8 cellular contexts compared by ENCODE assay signal in the genomic region with DNA sequence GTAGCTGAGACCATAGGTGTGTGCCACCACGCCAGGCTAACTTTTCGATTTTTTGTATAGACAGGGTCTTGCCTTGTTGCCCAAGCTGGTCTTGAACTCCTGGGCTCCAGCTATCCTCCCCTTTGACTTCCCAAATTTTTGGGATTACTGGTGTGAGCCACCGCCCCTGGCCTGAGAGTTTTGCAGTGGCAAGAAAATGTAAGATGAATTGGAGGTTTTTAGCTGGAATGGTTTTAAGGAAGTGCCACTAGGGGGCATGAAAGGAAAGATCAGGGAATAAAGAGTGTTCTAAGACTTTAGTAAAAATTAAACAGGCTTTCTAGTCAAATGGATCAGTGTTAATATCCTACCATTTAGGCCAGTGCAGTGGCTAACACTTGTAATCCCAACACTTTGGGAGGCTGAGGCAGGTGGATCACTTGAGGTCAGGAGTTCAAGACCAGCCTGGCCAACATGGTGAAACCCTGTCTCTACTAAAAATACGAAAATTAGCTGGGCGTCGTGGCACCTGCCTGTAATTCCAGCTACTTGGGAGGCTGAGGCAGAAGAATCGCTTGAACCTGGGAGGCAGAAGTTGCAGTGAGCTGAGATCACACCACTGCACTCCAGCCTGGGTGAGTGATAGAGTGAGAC. TPM values are rescaled to one million over a fixed set of nuclear protein-coding genes. Genes with fewer than 3 reads are reported as not detected.
DNase-seq lines count a peak whose midpoint lies in the region; ATAC-seq, FAIRE-seq and TF ChIP-seq lines count a peak whose summit lies in the region.
"Not testable (repeated sequence)": the region's sequence is repeated elsewhere in the genome, so short reads cannot be mapped to it uniquely, and the experiment has no call there.

No MANE protein-coding gene starts in this region.

- H3K9ac ChIP-seq in K562 (ENCODE audit: insufficient read depth in 1 of 2, low read depth in 2 of 2, low read length in 2 of 2), result not testable (repeated sequence)

- WGBS in K562 (ENCODE audit: insufficient coverage, low coverage, missing lambda C conversion rate), result 8% methylated on average over 7 of the region's 7 CpGs

- in situ Hi-C loops in SK-MEL-5 (cut with HindIII; ENCODE audit: low pct_unique_long_range_greater_than_20kb, low sequenced_read_pairs); K562 (cut with MboI): not testable (repeated sequence)

- POLR2A ChIA-PET in K562 (lab: Yijun Ruan, JAX), result interaction anchor here (0.7 kb wide), 1 partner anchor 1256 kb away, joined by 3 read pairs; no protein-coding TSS in a partner anchor

- H2AFZ ChIP-seq in K562 (ENCODE audit: low read depth, low read length), result 0 out of 2 replicates have a peak overlapping the region, but pooled peaks have one; percentile 55

- H4K20me1 ChIP-seq in K562 (replicated peaks; ENCODE audit: control insufficient read depth, insufficient read depth, low read length), result not testable (repeated sequence)

- TF ChIP-seq CTCF in C4-2B (conservative IDR thresholded peaks at IDR 0.05) (peak; percentile 77), GM12875 (IDR thresholded peaks at IDR 0.05; ENCODE audit: borderline replicate concordance, insufficient read depth, low read depth, low read length) (peak; percentile 44; the same call in 1 of the 2 replicates), K562 (IDR thresholded peaks at IDR 0.05 in 2 of 3, conservative IDR thresholded peaks at IDR 0.05 in 1 of 3; ENCODE audit: insufficient read depth in 2 of 3, low read depth in 1 of 3, low read length in 3 of 3) (peak; percentile 16 to 58 (median 53); a peak in 5 of 6 replicates)

- peak; percentile 70 for ATAC-seq in K562

- not testable (repeated sequence) for FAIRE-seq in K562 (lab: Jason Lieb, UNC)

- peak in 1 of 2 experiments; percentile 45; a peak in 2 of 4 replicates for TF ChIP-seq RAD21 in K562 (CRISPR knock-in tag; conservative IDR thresholded peaks at IDR 0.05 in 1 of 2, IDR thresholded peaks at IDR 0.05 in 1 of 2)

- H3K9me3 ChIP-seq in K562 (replicated peaks; ENCODE audit: control insufficient read depth, insufficient read depth, low read depth, low read length), result not testable (repeated sequence)

- not testable (repeated sequence) for H3K79me2 ChIP-seq in K562 (ENCODE audit: control insufficient read depth, insufficient read depth, low read length)

- not testable (repeated sequence) for H3K4me2 ChIP-seq in K562 (ENCODE audit: insufficient read depth, low read length)

- not testable (repeated sequence) for H3K9me1 ChIP-seq in K562 (ENCODE audit: control insufficient read depth, insufficient read depth, low read length)

- CTCF ChIA-PET in K562 (lab: Yijun Ruan, JAX; ENCODE audit: low intra/inter-chr PET ratio), result interaction anchor here (0.7 kb wide), 1 partner anchor 146 kb away, joined by 6 read pairs; no protein-coding TSS in a partner anchor

- H3K4me3 ChIP-seq in GM12875 (ENCODE audit: low read depth, low read length); K562: not testable (repeated sequence)

- H3K4me1 ChIP-seq in K562 (replicated peaks in 1 of 2; ENCODE audit: control insufficient read depth in 2 of 2, insufficient read depth in 2 of 2, low read length in 2 of 2), result not testable (repeated sequence)

- intact Hi-C loops in K562 (cut with micrococcal nuclease), result not testable (repeated sequence)

- TF ChIP-seq EP300 in K562 (IDR thresholded peaks at IDR 0.05; ENCODE audit: low read length), result not testable (repeated sequence)

- BruUV-seq in K562 (replicated peaks; lab: Mats Ljungman, UMichigan), result not testable (repeated sequence)

- not testable (repeated sequence) for H3K36me3 ChIP-seq in K562 (ENCODE audit: control insufficient read depth, insufficient read depth, low read length)

- not testable (repeated sequence) for H3K27me3 ChIP-seq in K562 (ENCODE audit: control insufficient read depth in 2 of 2, insufficient read depth in 2 of 2, low read length in 2 of 2)

- DNase-seq in MV-4-11 (lab: John Stamatoyannopoulos, UW) (peak; percentile 47), SK-MEL-5 (ENCODE audit: low read depth, low spot score) (peak; percentile 58), K562 (ENCODE audit: extremely low read depth in 1 of 4, low spot score in 3 of 4) (peak in 1 of 4 experiments; percentile 34), foreskin melanocyte (peak; percentile 60), medulla oblongata (ENCODE audit: extremely low spot score) (peak; percentile 66)
- peak; percentile 11 for DNase-seq in stimulated activated CD4-positive, alpha-beta T cell treated with anti-CD3 and anti-CD28 coated beads, Interleukin-4, amount 100 ng/mL, for 24 hours

- not testable (repeated sequence) for TF ChIP-seq POLR2A in K562 (conservative IDR thresholded peaks at IDR 0.05)

- H3K27ac ChIP-seq in C4-2B; K562 (ENCODE audit: extremely low read depth, low read depth, low read length): not testable (repeated sequence)

TF ChIP-seq in K562, 482 proteins besides CTCF, POLR2A, EP300 and RAD21:
- peak; percentile 49; the same call in 1 of the 2 replicates for TF ChIP-seq SPI1 (IDR thresholded peaks at IDR 0.05; ENCODE audit: borderline replicate concordance, low read depth, low read length)

RNA-seq across cellular contexts. Expression of a gene that starts 9.4 kb away (rescaled TPM):
- total RNA-seq in SK-MEL-5 (2014; rRNA removed; shearing (Covaris generic)), result 2.0 and 2.8 TPM in 2 replicates
- polyA plus RNA-seq in SK-MEL-5 (2015; cell fraction: cytosol; rRNA removed), result 2.0 and 3.0 TPM in 2 replicates
- polyA plus RNA-seq in SK-MEL-5 (2015; cell fraction: nucleus; rRNA removed), result 1.3 and 1.5 TPM in 2 replicates
- total RNA-seq in K562 (2011; cell fraction: chromatin; rRNA removed; ENCODE audit: low replicate concordance), result 0.37 TPM in 1 of 2 replicates, not detected in the other
- total RNA-seq in K562 (2011; cell fraction: nucleolus; rRNA removed), result 0.17 TPM in 1 of 2 replicates, not detected in the other
- total RNA-seq in K562 (2011; cell fraction: nucleoplasm; rRNA removed), result not detected in 2 replicates
- 0.53 and 0.68 TPM in 2 replicates for total RNA-seq in K562 (2014; rRNA removed)
- 0.15 and 0.19 TPM in 2 replicates for total RNA-seq in K562 (2014; rRNA removed; fragmentation: Illumina TruSeq; extraction: Trizol)
- 0.15 and 0.40 TPM in 2 replicates for total RNA-seq in K562 (2015; rRNA removed; fragmentation: Illumina TruSeq; extraction: Trizol)
- total RNA-seq in K562 (2021), result 0.09 and 0.51 TPM in 2 replicates
- polyA plus RNA-seq in K562 (2011; rRNA removed), result 0.20 and 0.33 TPM in 2 replicates
- 0.03 TPM in 1 of 2 replicates, not detected in the other for polyA plus RNA-seq in K562 (2011; cell fraction: cytosol; rRNA removed)
- polyA plus RNA-seq in K562 (2011; cell fraction: nucleus; rRNA removed), result 0.36 and 0.59 TPM in 2 replicates
- polyA plus RNA-seq in K562 (2012), result 0.25 and 0.40 TPM in 2 replicates
- polyA plus RNA-seq in K562 (2014; fragmentation: Illumina TruSeq; extraction: Trizol), result 0.08 and 0.12 TPM in 2 replicates
- polyA plus RNA-seq in K562 (2014; fragmentation: Nextera tagmentation; extraction: Ambion mirVana), result under 1 TPM; 0.01 to 0.04 TPM
- polyA plus RNA-seq in K562 (2014; rRNA removed), result 0.15 TPM in 1 of 2 replicates, not detected in the other
- 0.67 and 0.87 TPM in 2 replicates for polyA minus RNA-seq in K562 (2011; rRNA and poly(A)+ RNA removed)
- polyA minus RNA-seq in K562 (2011; cell fraction: cytosol; rRNA and poly(A)+ RNA removed), result not detected in 2 replicates
- polyA minus RNA-seq in K562 (2011; cell fraction: nucleus; rRNA and poly(A)+ RNA removed), result 0.11 TPM in 1 of 2 replicates, not detected in the other
